In genomic region chr18:7855671-7856070, GRCh38 we compare ENCODE assay signal across 19 cellular contexts.
DNase-seq lines count a peak whose midpoint lies in the region; ATAC-seq, FAIRE-seq and TF ChIP-seq lines count a peak whose summit lies in the region.
"Had no signal": no experiment of that assay in that cellular context is flagged by ENCODE, and none has a peak within 500 bp of the region (broad histone marks: within the 10 kb centered on the region; RNA-seq: fewer than 3 reads in every experiment).

No MANE protein-coding gene starts in this region.

- H3K4me1 ChIP-seq in A549 (peaks cover 42% of the 10 kb centered on the region), trophoblast cell (ENCODE audit: control insufficient read depth in 1 of 2, insufficient read depth in 2 of 2, low read length in 2 of 2) (peaks cover 5 to 18% of the 10 kb centered on the region in 2 experiments)
- H3K4me1 ChIP-seq: Peyer's patch had no signal

- H4K8ac ChIP-seq in trophoblast cell (ENCODE audit: low read depth, low read length): no peak overlapping the region

- H3K4me3 ChIP-seq in A549 (no peak overlapping the region), trophoblast cell (ENCODE audit: low read depth, low read length) (no peak overlapping the region)
- H3K4me3 ChIP-seq: GM23338, K562, Peyer's patch, SK-N-MC had no signal

- no peak overlapping the region for H2BK120ac ChIP-seq in trophoblast cell (ENCODE audit: insufficient read depth, low read length, poor library complexity)

- POLR2A ChIA-PET in A549 (lab: Yijun Ruan, JAX): no interaction called here

- H3K79me1 ChIP-seq in trophoblast cell (ENCODE audit: low read length): peaks cover 3% of the 10 kb centered on the region

- no peak for TF ChIP-seq POLR2A in A549 (IDR thresholded peaks at IDR 0.05; ENCODE audit: low read length)

- TF ChIP-seq RAD21 in A549 (conservative IDR thresholded peaks at IDR 0.05 in 1 of 2, IDR thresholded peaks at IDR 0.05 in 1 of 2): no peak

- H3K27ac ChIP-seq in A549 (peak overlapping the region; percentile 58 to 76; a peak in 3 of 6 replicates), epithelial cell of prostate (peak overlapping the region; percentile 12), trophoblast cell (ENCODE audit: low read depth, low read length) (no peak overlapping the region)
- H3K27ac ChIP-seq: Peyer's patch, SK-N-MC had no signal

- H3K36me3 ChIP-seq in trophoblast cell (ENCODE audit: control insufficient read depth in 1 of 2, insufficient read depth in 2 of 2, low read length in 2 of 2): no peaks in the 10 kb centered on the region
- H3K36me3 ChIP-seq: Peyer's patch had no signal

- H3K4me2 ChIP-seq in A549 (peak overlapping the region; percentile 54), trophoblast cell (ENCODE audit: low read length) (no peak overlapping the region)
- H3K4me2 ChIP-seq: GM23338 had no signal

- no peak overlapping the region for H3K4ac ChIP-seq in trophoblast cell (ENCODE audit: low read depth, low read length)

- no peak overlapping the region for H3K14ac ChIP-seq in trophoblast cell (ENCODE audit: low read length)

- H3K27me3 ChIP-seq in trophoblast cell (ENCODE audit: insufficient read depth, low read length): no peaks in the 10 kb centered on the region
- H3K27me3 ChIP-seq: Peyer's patch had no signal

- TF ChIP-seq EP300 in A549 (IDR thresholded peaks at IDR 0.05): no peak

- no peak overlapping the region for H3K18ac ChIP-seq in trophoblast cell (ENCODE audit: low read length)

- DNase-seq in A549 (ENCODE audit: low read depth in 1 of 2, low spot score in 1 of 2) (no peak), EH (ENCODE audit: low read depth) (peak; percentile 53), epithelial cell of prostate (ENCODE audit: low read depth, low spot score) (no peak), trophoblast cell (peak; percentile 10 to 70), SK-N-DZ (ENCODE audit: low spot score) (no peak)
- DNase-seq: C1 segment of cervical spinal cord; CD8-positive, alpha-beta memory T cell; DMS79 treated with DMSO at 0.1 percent for 48 hours; MV-4-11; NCI-H1694 treated with DMSO at 0.1 percent for 48 hours; NK-92 treated with Interleukin-12 subunit alpha and Interleukin-12 subunit beta, amount 100 ng/mL, for 24 hours; Peyer's patch had no signal

- H2BK5ac ChIP-seq in trophoblast cell (ENCODE audit: low read depth, low read length, poor library complexity): no peak overlapping the region

- FAIRE-seq in A549 (lab: Jason Lieb, UNC): no peak
- FAIRE-seq: G401.6, K562 had no signal

- H4K12ac ChIP-seq in trophoblast cell (ENCODE audit: low read depth, low read length): no peak overlapping the region

- H4K91ac ChIP-seq in trophoblast cell (ENCODE audit: low read depth, low read length): no peak overlapping the region

- ATAC-seq in A549 (no peak), GM18909 (IDR thresholded peaks at IDR 0.05; ENCODE audit: poor library complexity, unreplicated experiment) (no peak), GM21515 (IDR thresholded peaks at IDR 0.05; ENCODE audit: unreplicated experiment) (no peak)
- ATAC-seq: GM23338, HCT116, K562 had no signal

- 66% methylated on average over 1 of the region's 1 CpG for WGBS in A549 (ENCODE audit: missing lambda C conversion rate)
- WGBS in trophoblast cell (ENCODE audit: extremely low coverage, insufficient coverage, insufficient read length): no CpG with 5 or more reads among the region's 1 CpG

- H3K23ac ChIP-seq in trophoblast cell (ENCODE audit: low read length): no peak overlapping the region

- no peak for TF ChIP-seq CTCF in A549 (IDR thresholded peaks at IDR 0.05)

- H2BK12ac ChIP-seq in trophoblast cell (ENCODE audit: low read length): no peak overlapping the region

- no peaks in the 10 kb centered on the region for H3K79me2 ChIP-seq in trophoblast cell (ENCODE audit: control insufficient read depth, insufficient read depth, low read length, poor library complexity)

- CTCF ChIA-PET in A549 (lab: Yijun Ruan, JAX): interaction anchor here (1.5 kb wide), 1 partner anchor 66 kb away, joined by 4 read pairs; no protein-coding TSS in a partner anchor

- H3K9ac ChIP-seq in trophoblast cell (ENCODE audit: low read length): no peak overlapping the region

- H3K9me3 ChIP-seq in A549: no peaks in the 10 kb centered on the region
- peaks cover 2% of the 10 kb centered on the region for H3K9me3 ChIP-seq in trophoblast cell (ENCODE audit: insufficient read depth, low read depth, low read length)
- H3K9me3 ChIP-seq: Peyer's patch had no signal

- H2AK5ac ChIP-seq in trophoblast cell (ENCODE audit: low read length): no peak overlapping the region

- no peak overlapping the region for H2AFZ ChIP-seq in trophoblast cell (ENCODE audit: insufficient read depth, low read length, poor library complexity)
- H2AFZ ChIP-seq: GM23338 had no signal

TF ChIP-seq in A549, 52 proteins besides CTCF, POLR2A, EP300 and RAD21:
- TF ChIP-seq HDAC2 (IDR thresholded peaks at IDR 0.05): no peak
- no peak for TF ChIP-seq ZFP36 (IDR thresholded peaks at IDR 0.05; ENCODE audit: borderline replicate concordance, partially characterized antibody)
- no peak for TF ChIP-seq JUNB (IDR thresholded peaks at IDR 0.05)
- TF ChIP-seq MAX (IDR thresholded peaks at IDR 0.05): no peak
- no peak for TF ChIP-seq RNF2 (IDR thresholded peaks at IDR 0.05; ENCODE audit: borderline replicate concordance, low read depth)
- no peak for TF ChIP-seq FOXS1 (CRISPR knock-in tag; IDR thresholded peaks at IDR 0.05)
- no peak for TF ChIP-seq TFCP2L1 (CRISPR knock-in tag; IDR thresholded peaks at IDR 0.05)
- TF ChIP-seq USF2 (IDR thresholded peaks at IDR 0.05): no peak
- no peak for TF ChIP-seq JUN (IDR thresholded peaks at IDR 0.05)
- TF ChIP-seq RARB (CRISPR knock-in tag; IDR thresholded peaks at IDR 0.05): no peak
- no peak for TF ChIP-seq GATA3 (IDR thresholded peaks at IDR 0.05; ENCODE audit: borderline replicate concordance)
- no peak for TF ChIP-seq HOXA7 (CRISPR knock-in tag; IDR thresholded peaks at IDR 0.05)
- TF ChIP-seq NPAS2 (CRISPR knock-in tag; IDR thresholded peaks at IDR 0.05; ENCODE audit: borderline replicate concordance): no peak
- TF ChIP-seq FOSL2 (IDR thresholded peaks at IDR 0.05): no peak
- no peak for TF ChIP-seq FOSL2 (CRISPR knock-in tag; IDR thresholded peaks at IDR 0.05)
- TF ChIP-seq RCOR1 (IDR thresholded peaks at IDR 0.05; ENCODE audit: low read depth, low read length): no peak

Comparison
In these comparisons a context has a peak if more than half of its experiments do, and no peak if none do; other contexts are left out.
1. DNase-seq: peak in EH (single experiment) and trophoblast cell (2 of 2); none in A549 (0 of 2), epithelial cell of prostate (single experiment) and SK-N-DZ (single experiment).